ENCODE assay signal across 32 cellular contexts in genomic region chr2:191170301-191170636, GRCh38. TPM values are rescaled to one million over a fixed set of nuclear protein-coding genes. Genes with fewer than 3 reads are reported as not detected.
DNase-seq lines count a peak whose midpoint lies in the region; ATAC-seq and TF ChIP-seq lines count a peak whose summit lies in the region.
"Had no signal": no experiment of that assay in that cellular context is flagged by ENCODE, and none has a peak within 500 bp of the region (broad histone marks: within the 10 kb centered on the region; RNA-seq: fewer than 3 reads in every experiment).

No MANE protein-coding gene starts in this region.

- WGBS in IMR-90 (ENCODE audit: extremely low coverage in 2 of 2, insufficient read length in 1 of 2), 2 experiments, result no CpG with 5 or more reads among the region's 1 CpG

- H2AK9ac ChIP-seq in IMR-90 (replicated peaks; ENCODE audit: low read depth, low read length, poor library complexity), result no peak overlapping the region

- peak overlapping the region; percentile 72 for H2BK20ac ChIP-seq in IMR-90 (ENCODE audit: low read depth, low read length)

- H2AFZ ChIP-seq in IMR-90 (replicated peaks; ENCODE audit: low read length, poor library complexity), result no peak overlapping the region

- DNase-seq in NCI-H146 (lab: John Stamatoyannopoulos, UW) (peak; percentile 44), NCI-H146 treated with DMSO at 0.1 percent for 48 hours (lab: John Stamatoyannopoulos, UW; ENCODE audit: unreplicated experiment) (no peak), IMR-90 (no peak), MCF 10A (ENCODE audit: unreplicated experiment) (no peak), left lung (no peak), glomerular visceral epithelial cell (ENCODE audit: extremely low spot score) (no peak), H4 (ENCODE audit: low spot score) (no peak), WTC11 (ENCODE audit: low spot score) (no peak)
- DNase-seq: 8988T; activated CD4-positive, alpha-beta T cell treated with anti-CD3 and anti-CD28 coated beads, Interleukin-2, amount 50 U/mL, for 1 hour; activated naive CD4-positive, alpha-beta T cell treated with anti-CD3 and anti-CD28 coated beads for 36 hours; amniotic stem cell; CD4-positive, alpha-beta T cell; colonic mucosa; effector memory CD8-positive, alpha-beta T cell; hypothalamus; immature natural killer cell; mucosa of descending colon; NCI-H1105 treated with DMSO at 0.1 percent for 48 hours; NCI-H2029 treated with DMSO at 0.1 percent for 48 hours; NCI-H2227 treated with DMSO at 0.1 percent for 48 hours; NCI-H69; ovary; retina; stimulated activated CD4-positive, alpha-beta T cell treated with anti-CD3 and anti-CD28 coated beads, Interleukin-1b, Interleukin-23, amount 100 ng/mL, for 48 hours; stimulated activated CD8-positive, alpha-beta memory T cell treated with anti-CD3 and anti-CD28 coated beads, Interleukin-4, amount 100 ng/mL, for 48 hours; stimulated activated naive CD8-positive, alpha-beta T cell treated with anti-CD3 and anti-CD28 coated beads, Interleukin-15, amount 100 ng/mL, for 72 hours had no signal

- no peak overlapping the region; a peak in 1 of 4 replicates for H4K8ac ChIP-seq in IMR-90 (ENCODE audit: low read depth in 2 of 2, low read length in 2 of 2)

- no peak overlapping the region for H2BK5ac ChIP-seq in IMR-90 (ENCODE audit: low read depth, low read length, poor library complexity, severe bottlenecking)

- CTCF ChIA-PET in IMR-90 (lab: Yijun Ruan, JAX), result interaction anchor here (1.3 to 1.7 kb wide), 2 partner anchors 12 to 48 kb away, joined by 4 to 6 read pairs; no protein-coding TSS in a partner anchor
- CTCF ChIA-PET in MCF 10A (lab: Yijun Ruan, JAX), result interaction anchor here (0.5 to 5.6 kb wide), 11 partner anchors 14 to 368 kb away, joined by 3 to 30 read pairs (median 5); no protein-coding TSS in a partner anchor
- CTCF ChIA-PET in WTC11 (lab: Charles Lee), result no interaction called here

- H3K36me3 Mint-ChIP-seq in MCF 10A (ENCODE audit: insufficient read depth, unreplicated experiment), result no peaks in the 10 kb centered on the region
- H3K36me3 Mint-ChIP-seq in WTC11, result no peaks in the 10 kb centered on the region
- H3K36me3 Mint-ChIP-seq: immature natural killer cell had no signal

- no peak overlapping the region for H3K27ac ChIP-seq in IMR-90 (ENCODE audit: insufficient read depth, low read length)
- peak overlapping the region; percentile 9 to 10 for H3K27ac ChIP-seq in left lung
- H3K27ac ChIP-seq: colonic mucosa, ovary, thyroid gland had no signal

- H3K9me1 ChIP-seq in IMR-90 (ENCODE audit: insufficient read depth, low read length), result peaks cover 12% of the 10 kb centered on the region

- intact Hi-C loops in IMR-90 (cut with micrococcal nuclease) (no loop called here), MCF 10A (cut with micrococcal nuclease) (loop anchor here (2.0 kb wide), 1 partner anchor 33 kb away; no protein-coding TSS in a partner anchor), left lung (cut with DNase I) (no loop called here)

- H3K56ac ChIP-seq in IMR-90 (ENCODE audit: extremely low read depth, insufficient read depth, low read length), result no peak overlapping the region

- H3K27me3 Mint-ChIP-seq in MCF 10A (ENCODE audit: insufficient read depth, unreplicated experiment) (no peaks in the 10 kb centered on the region), WTC11 (ENCODE audit: low read depth) (no peaks in the 10 kb centered on the region)
- H3K27me3 Mint-ChIP-seq: CD4-positive, alpha-beta T cell; stimulated activated naive CD8-positive, alpha-beta T cell treated with anti-CD3 and anti-CD28 coated beads, Interleukin-15, amount 100 ng/mL, for 72 hours had no signal

- no peaks in the 10 kb centered on the region; a peak in 1 of 4 replicates for H3K79me1 ChIP-seq in IMR-90 (ENCODE audit: low read depth in 1 of 2, low read length in 2 of 2)

- in situ Hi-C loops in IMR-90 (cut with MboI; ENCODE audit: low sequenced_read_pairs), result no loop called here

- peak overlapping the region; percentile 1; the same call in 1 of the 2 replicates for H3K23ac ChIP-seq in IMR-90 (ENCODE audit: low read depth, low read length)

- H4K20me1 ChIP-seq in IMR-90 (ENCODE audit: insufficient read depth, low read length), result no peaks in the 10 kb centered on the region

- H3K9me3 ChIP-seq in IMR-90 (ENCODE audit: control insufficient read depth, insufficient read depth, low read length) (no peaks in the 10 kb centered on the region), left lung (no peaks in the 10 kb centered on the region)
- H3K9me3 ChIP-seq: colonic mucosa, mucosa of descending colon, ovary, thyroid gland had no signal

- TF ChIP-seq POLR2A in IMR-90 (IDR thresholded peaks at IDR 0.05; ENCODE audit: low read depth, low read length), result no peak

- POLR2A ChIA-PET in IMR-90 (lab: Charles Lee; ENCODE audit: unreplicated experiment) (no interaction called here), MCF 10A (lab: Yijun Ruan, JAX) (interaction anchor here (1.0 to 10.2 kb wide), 8 partner anchors 9 to 331 kb away, joined by 3 to 144 read pairs (median 8); partner anchors contain the start of gene MYO1B), WTC11 (lab: Charles Lee) (no interaction called here)

- H3K4me1 Mint-ChIP-seq in MCF 10A (ENCODE audit: insufficient read depth, unreplicated experiment), result peaks cover 71% of the 10 kb centered on the region
- H3K4me1 Mint-ChIP-seq in WTC11, result peaks cover 14% of the 10 kb centered on the region

- TF ChIP-seq RAD21 in IMR-90 (IDR thresholded peaks at IDR 0.05; ENCODE audit: low read length), result no peak

- H3K4me2 ChIP-seq in IMR-90 (ENCODE audit: low read depth, low read length), result no peak overlapping the region

- no peak overlapping the region for H3K4me3 Mint-ChIP-seq in MCF 10A (ENCODE audit: unreplicated experiment)
- H3K4me3 Mint-ChIP-seq in WTC11, result no peak overlapping the region
- H3K4me3 Mint-ChIP-seq: activated naive CD4-positive, alpha-beta T cell treated with anti-CD3 and anti-CD28 coated beads for 36 hours; activated T-helper 1 cell treated with anti-CD3 and anti-CD28 coated beads, Interleukin-12 subunit alpha, Interleukin-12 subunit beta, Interleukin-2, Interleukin-4 antibody, amounts not matched to agents 30 ng/mL and 10 ng/mL and 1 ng/mL, durations not matched to agents 14 hours and 24 hours and 36 hours; CD4-positive, alpha-beta T cell; effector memory CD8-positive, alpha-beta T cell; immature natural killer cell; nephron had no signal

- ATAC-seq in IMR-90 (ENCODE audit: low read depth), result no peak
- no peak for ATAC-seq in left lung
- no peak for ATAC-seq in WTC11
- ATAC-seq: effector memory CD8-positive, alpha-beta T cell; Right ventricle myocardium inferior had no signal

- H3K14ac ChIP-seq in IMR-90 (replicated peaks; ENCODE audit: low read depth, low read length), result peak overlapping the region; percentile 77

- peak overlapping the region; percentile 74 for H3K4ac ChIP-seq in IMR-90 (ENCODE audit: low read depth, low read length)

- no peaks in the 10 kb centered on the region for H3K27me3 ChIP-seq in IMR-90 (ENCODE audit: control insufficient read depth, insufficient read depth, low read length)
- no peaks in the 10 kb centered on the region for H3K27me3 ChIP-seq in left lung
- H3K27me3 ChIP-seq: colonic mucosa, ovary, thyroid gland had no signal

- H2AK5ac ChIP-seq in IMR-90 (ENCODE audit: low read depth, low read length), result peak overlapping the region; percentile 60

- no peaks in the 10 kb centered on the region for H3K9me3 Mint-ChIP-seq in MCF 10A (ENCODE audit: unreplicated experiment)
- no peaks in the 10 kb centered on the region for H3K9me3 Mint-ChIP-seq in WTC11
- H3K9me3 Mint-ChIP-seq: activated naive CD4-positive, alpha-beta T cell treated with anti-CD3 and anti-CD28 coated beads for 36 hours; activated T-helper 1 cell treated with anti-CD3 and anti-CD28 coated beads, Interleukin-12 subunit alpha, Interleukin-12 subunit beta, Interleukin-2, Interleukin-4 antibody, amounts not matched to agents 30 ng/mL and 10 ng/mL and 1 ng/mL, durations not matched to agents 14 hours and 24 hours and 36 hours; CD4-positive, alpha-beta T cell; effector memory CD8-positive, alpha-beta T cell; immature natural killer cell; nephron; stimulated activated naive CD8-positive, alpha-beta T cell treated with anti-CD3 and anti-CD28 coated beads, Interleukin-15, amount 100 ng/mL, for 72 hours had no signal

- H2BK15ac ChIP-seq in IMR-90 (ENCODE audit: low read depth, low read length), result peak overlapping the region; percentile 63; the same call in 1 of the 3 replicates

- peak overlapping the region; percentile 15; the same call in 1 of the 2 replicates for H4K5ac ChIP-seq in IMR-90 (ENCODE audit: low read depth, low read length)

- peak overlapping the region; percentile 75 for H3K27ac Mint-ChIP-seq in MCF 10A (ENCODE audit: low read depth, unreplicated experiment)
- H3K27ac Mint-ChIP-seq in WTC11, result no peak overlapping the region
- H3K27ac Mint-ChIP-seq: CD4-positive, alpha-beta T cell; effector memory CD8-positive, alpha-beta T cell; immature natural killer cell had no signal

- TF ChIP-seq CTCF in IMR-90 (conservative IDR thresholded peaks at IDR 0.05; ENCODE audit: low read depth, low read length), result no peak
- TF ChIP-seq CTCF in MCF 10A (IDR thresholded peaks at IDR 0.05; ENCODE audit: unreplicated experiment), result no peak
- no peak for TF ChIP-seq CTCF in left lung (IDR thresholded peaks at IDR 0.05)
- TF ChIP-seq CTCF in WTC11 (IDR thresholded peaks at IDR 0.05), result no peak

- dilution Hi-C loops in IMR-90 (cut with HindIII; ENCODE audit: low sequenced_read_pairs, unreplicated experiment), result no loop called here

- no peaks in the 10 kb centered on the region for H3K36me3 ChIP-seq in IMR-90 (ENCODE audit: control insufficient read depth, insufficient read depth, low read length)
- no peaks in the 10 kb centered on the region for H3K36me3 ChIP-seq in left lung
- H3K36me3 ChIP-seq: colonic mucosa, ovary, thyroid gland had no signal

- no peak overlapping the region for H3K4me3 ChIP-seq in IMR-90 (ENCODE audit: insufficient read depth, low read depth, low read length)
- H3K4me3 ChIP-seq in left lung, result no peak overlapping the region
- H3K4me3 ChIP-seq: colonic mucosa, mucosa of descending colon, ovary, smooth muscle cell, thyroid gland had no signal

- H3K4me1 ChIP-seq in IMR-90 (ENCODE audit: control insufficient read depth, insufficient read depth, low read length) (peaks cover 32% of the 10 kb centered on the region), left lung (peaks cover 31 to 39% of the 10 kb centered on the region in 2 donors)
- H3K4me1 ChIP-seq: colonic mucosa had no signal

- H3K18ac ChIP-seq in IMR-90 (ENCODE audit: low read depth, low read length), result peak overlapping the region; percentile 38; the same call in 1 of the 2 replicates

- no peak overlapping the region for H3K9ac ChIP-seq in IMR-90 (ENCODE audit: low read depth, low read length)

- H4K91ac ChIP-seq in IMR-90 (ENCODE audit: insufficient read depth, low read depth, low read length), result peak overlapping the region; percentile 26; the same call in 1 of the 2 replicates

- no TSS peak for BruUV-seq in IMR-90 (replicated peaks; lab: Mats Ljungman, UMichigan)
- BruUV-seq in MCF 10A (replicated peaks; lab: Mats Ljungman, UMichigan), result no TSS peak

- H2BK120ac ChIP-seq in IMR-90 (ENCODE audit: low read depth, low read length), result peak overlapping the region; percentile 69

RNA-seq across cellular contexts. Expression of gene STAT4, which starts 19.5 kb away (rescaled TPM):
- total RNA-seq in IMR-90 (2012; rRNA removed), result 0.28 and 0.36 TPM in 2 replicates
- polyA plus RNA-seq in IMR-90 (2012; rRNA removed), result 0.47 and 0.48 TPM in 2 replicates
- polyA plus RNA-seq in IMR-90 (2012; cell fraction: cytosol; rRNA removed), result 0.07 and 0.08 TPM in 2 replicates
- 0.27 and 3.1 TPM in 2 replicates for polyA plus RNA-seq in IMR-90 (2012; cell fraction: nucleus; rRNA removed; ENCODE audit: low replicate concordance)
- total RNA-seq in MCF 10A (2022), result 0.83 and 1.4 TPM in 2 replicates
- total RNA-seq in left lung, result 1 to 10 TPM; 4.4 to 4.5 TPM
- 0.55 and 4.3 TPM in 2 replicates for total RNA-seq in H4 (2014; rRNA removed; shearing (Covaris generic))
- total RNA-seq in WTC11 (2021), result 0.44 to 0.76 TPM (median 0.44 TPM) in 3 replicates
